In genomic region chr13:104920091-104920490, GRCh38 we compare ENCODE assay signal across 15 cellular contexts.
DNase-seq lines count a peak whose midpoint lies in the region; ATAC-seq and TF ChIP-seq lines count a peak whose summit lies in the region.
"Had no signal": no experiment of that assay in that cellular context is flagged by ENCODE, and none has a peak within 500 bp of the region (broad histone marks: within the 10 kb centered on the region; RNA-seq: fewer than 3 reads in every experiment).

No MANE protein-coding gene starts in this region.

- WGBS in endodermal cell (ENCODE audit: insufficient coverage in 1 of 2, insufficient read length in 1 of 2), 2 experiments = 84% methylated on average over 4 of the region's 4 CpGs; no CpG with 5 or more reads in 1 of the 2 experiments

- H3K9ac ChIP-seq in DND-41 (ENCODE audit: low read depth, low read length) (no peak overlapping the region), endodermal cell (ENCODE audit: extremely low read depth, low read length, poor library complexity, severe bottlenecking) (no peak overlapping the region)
- H3K9ac ChIP-seq: BLaER1 treated with 17β-estradiol and CSF1 and Interleukin-3, amounts not matched to agents 10 nM and 100 nM; GM23248 had no signal

- H3K9me3 Mint-ChIP-seq in endodermal cell = peaks cover 25% of the 10 kb centered on the region

- no peaks in the 10 kb centered on the region for H4K20me1 ChIP-seq in DND-41 (ENCODE audit: insufficient read depth, low read length)
- H4K20me1 ChIP-seq: BLaER1 treated with 17β-estradiol and CSF1 and Interleukin-3, amounts not matched to agents 10 nM and 100 nM had no signal

- no peak for TF ChIP-seq CTCF in DND-41 (IDR thresholded peaks at IDR 0.05; ENCODE audit: borderline replicate concordance, extremely low read depth, low read length, poor library complexity, severe bottlenecking)
- no peak for TF ChIP-seq CTCF in endodermal cell (conservative IDR thresholded peaks at IDR 0.05)
- no peak for TF ChIP-seq CTCF in retinal pigment epithelial cell (conservative IDR thresholded peaks at IDR 0.05; ENCODE audit: low read depth, low read length)
- TF ChIP-seq CTCF in right atrium auricular region (IDR thresholded peaks at IDR 0.05) = no peak

- H3K36me3 ChIP-seq in DND-41 (ENCODE audit: insufficient read depth, low read length) (no peaks in the 10 kb centered on the region), endodermal cell (ENCODE audit: control insufficient read depth, insufficient read depth, low read length) (no peaks in the 10 kb centered on the region), right atrium auricular region (no peaks in the 10 kb centered on the region)
- H3K36me3 ChIP-seq: BLaER1 treated with 17β-estradiol and CSF1 and Interleukin-3, amounts not matched to agents 10 nM and 100 nM; HAP-1 had no signal

- no peaks in the 10 kb centered on the region for H3K4me1 Mint-ChIP-seq in endodermal cell
- H3K4me1 Mint-ChIP-seq: B cell; CD8-positive, alpha-beta memory T cell had no signal

- H3K9me3 ChIP-seq in DND-41 (ENCODE audit: insufficient read depth, low read length, severe bottlenecking) (no peaks in the 10 kb centered on the region), endodermal cell (ENCODE audit: control insufficient read depth, low read length) (peaks cover 9% of the 10 kb centered on the region), right atrium auricular region (no peaks in the 10 kb centered on the region)

- ATAC-seq in DND-41 (ENCODE audit: insufficient read depth, low read depth) = no peak; the same call in 1 of the 3 replicates

- H3K27me3 Mint-ChIP-seq in endodermal cell (ENCODE audit: insufficient read depth) = no peaks in the 10 kb centered on the region
- H3K27me3 Mint-ChIP-seq: B cell had no signal

- no peak overlapping the region for H3K4me3 Mint-ChIP-seq in endodermal cell
- H3K4me3 Mint-ChIP-seq: B cell; CD8-positive, alpha-beta memory T cell had no signal

- peak overlapping the region; percentile 61 for H3K27ac ChIP-seq in DND-41 (ENCODE audit: low read length)
- H3K27ac ChIP-seq in endodermal cell (ENCODE audit: low read depth, low read length) = no peak overlapping the region
- H3K27ac ChIP-seq in right atrium auricular region = no peak overlapping the region
- H3K27ac ChIP-seq: BLaER1 treated with 17β-estradiol and CSF1 and Interleukin-3, amounts not matched to agents 10 nM and 100 nM; GM23248 had no signal

- H3K4me1 ChIP-seq in DND-41 (ENCODE audit: insufficient read depth, low read length) (peaks cover 17% of the 10 kb centered on the region), endodermal cell (ENCODE audit: control insufficient read depth, insufficient read depth, low read length) (no peaks in the 10 kb centered on the region), right atrium auricular region (no peaks in the 10 kb centered on the region)
- H3K4me1 ChIP-seq: BLaER1 treated with 17β-estradiol and CSF1 and Interleukin-3, amounts not matched to agents 10 nM and 100 nM; HAP-1 had no signal

- no peak overlapping the region for H2AFZ ChIP-seq in DND-41 (ENCODE audit: low read depth, low read length)
- H2AFZ ChIP-seq: GM23248 had no signal

- no peaks in the 10 kb centered on the region for H3K36me3 Mint-ChIP-seq in endodermal cell (ENCODE audit: low read depth)
- H3K36me3 Mint-ChIP-seq: CD8-positive, alpha-beta memory T cell had no signal

- DNase-seq in DND-41 (no peak), M059J (ENCODE audit: low read depth) (peak; percentile 17), endodermal cell (peak; percentile 56), retinal pigment epithelial cell (ENCODE audit: low read depth) (peak; percentile 7), NCI-H524 treated with DMSO at 0.1 percent for 48 hours (lab: John Stamatoyannopoulos, UW) (no peak), right atrium auricular region (ENCODE audit: low spot score) (no peak), activated T-cell treated with anti-CD3 and anti-CD28 coated beads for 4 hours (no peak)
- DNase-seq: COR-L47, DMS 273 treated with DMSO at 0.1 percent for 48 hours, DMS53, GM23248 had no signal

- no peak overlapping the region for H3K4me3 ChIP-seq in DND-41 (ENCODE audit: low read depth in 1 of 2, low read length in 2 of 2)
- H3K4me3 ChIP-seq in endodermal cell (ENCODE audit: low read length) = no peak overlapping the region
- H3K4me3 ChIP-seq in retinal pigment epithelial cell (ENCODE audit: low read length) = no peak overlapping the region
- H3K4me3 ChIP-seq in right atrium auricular region = no peak overlapping the region
- H3K4me3 ChIP-seq: BLaER1 treated with 17β-estradiol and CSF1 and Interleukin-3, amounts not matched to agents 10 nM and 100 nM; GM23248; HAP-1 had no signal

- H3K27ac Mint-ChIP-seq in endodermal cell = peak overlapping the region; percentile 21
- H3K27ac Mint-ChIP-seq: B cell; CD8-positive, alpha-beta memory T cell had no signal

- H3K27me3 ChIP-seq in DND-41 (ENCODE audit: insufficient read depth, low read length, poor library complexity) (no peaks in the 10 kb centered on the region), endodermal cell (ENCODE audit: control insufficient read depth, insufficient read depth, low read length, poor library complexity, severe bottlenecking) (no peaks in the 10 kb centered on the region), right atrium auricular region (no peaks in the 10 kb centered on the region)
- H3K27me3 ChIP-seq: BLaER1 treated with 17β-estradiol and CSF1 and Interleukin-3, amounts not matched to agents 10 nM and 100 nM had no signal

- no peaks in the 10 kb centered on the region for H3K79me2 ChIP-seq in DND-41 (ENCODE audit: insufficient read depth, low read length)

- H3K4me2 ChIP-seq in DND-41 (ENCODE audit: insufficient read depth, low read length) = no peak overlapping the region
- H3K4me2 ChIP-seq: BLaER1 treated with 17β-estradiol and CSF1 and Interleukin-3, amounts not matched to agents 10 nM and 100 nM had no signal

Comparison
In these comparisons a context has a peak if more than half of its experiments do, and no peak if none do; other contexts are left out.
1. DNase-seq: peak in M059J (single experiment), endodermal cell (single experiment) and retinal pigment epithelial cell (single experiment); none in DND-41 (single experiment), NCI-H524 treated with DMSO at 0.1 percent for 48 hours (single experiment), right atrium auricular region (single experiment) and activated T-cell treated with anti-CD3 and anti-CD28 coated beads for 4 hours (single experiment).